In the genomic region with DNA sequence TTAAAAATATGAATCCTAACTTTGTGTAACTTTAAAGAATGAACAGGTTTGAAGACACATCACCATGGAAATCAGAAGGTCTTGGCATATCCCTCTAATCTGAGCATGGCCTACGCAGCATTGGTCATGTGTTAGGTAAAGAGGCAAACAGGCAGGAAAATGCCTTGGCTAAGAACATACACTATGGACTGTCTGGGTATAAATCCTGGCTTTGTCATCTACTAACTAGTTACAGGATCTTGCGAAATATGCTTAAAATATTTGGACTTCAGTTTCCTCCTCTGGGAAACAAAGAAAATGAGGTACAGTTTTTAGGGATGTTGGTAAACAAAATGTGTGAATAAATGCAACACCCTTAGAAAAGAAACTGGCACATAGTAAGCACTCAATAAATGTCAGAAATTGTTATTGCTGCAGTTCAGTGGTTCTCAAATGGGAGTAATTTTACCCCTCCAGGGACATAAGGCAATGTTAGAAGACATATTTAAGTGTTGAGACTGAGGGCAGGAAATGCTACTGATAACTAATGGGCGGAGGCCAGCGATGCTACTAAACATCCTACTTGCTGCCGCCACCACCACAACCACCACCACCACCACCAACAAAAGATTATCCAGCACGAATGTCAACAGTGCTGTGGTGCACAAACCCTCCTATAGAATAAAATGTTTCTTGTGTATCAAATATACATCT, we compare ENCODE assay signal across 12 cellular contexts.
"Had no signal": no experiment of that assay in that cellular context is flagged by ENCODE, and none has a peak within 500 bp of the region (broad histone marks: within the 10 kb centered on the region; RNA-seq: fewer than 3 reads in every experiment).

No MANE protein-coding gene starts in this region.

- H3K27ac ChIP-seq: colonic mucosa, heart left ventricle, lower lobe of right lung, sigmoid colon, thoracic aorta, upper lobe of right lung had no signal

- H3K27me3 ChIP-seq: colonic mucosa, heart left ventricle, sigmoid colon, upper lobe of right lung had no signal

- DNase-seq: activated CD4-positive, alpha-beta T cell treated with anti-CD3 and anti-CD28 coated beads, Interleukin-2, amount 50 U/mL, for 1 hour; activated naive CD4-positive, alpha-beta T cell; activated naive CD8-positive, alpha-beta T cell treated with anti-CD3 and anti-CD28 coated beads, Interleukin-2, amount 10 ng/mL, durations not matched to agents 7 days and 5 days; aorta; colonic mucosa; heart left ventricle; left colon; lower lobe of right lung; sigmoid colon; T-helper 9 cell; upper lobe of right lung had no signal

- H3K4me3 ChIP-seq: colonic mucosa, heart left ventricle, lower lobe of right lung, sigmoid colon, thoracic aorta, upper lobe of right lung had no signal

- H3K9me3 ChIP-seq: colonic mucosa, heart left ventricle, lower lobe of right lung, sigmoid colon, thoracic aorta, upper lobe of right lung had no signal

- H3K36me3 ChIP-seq: colonic mucosa, heart left ventricle, lower lobe of right lung, sigmoid colon, thoracic aorta, upper lobe of right lung had no signal

- H3K4me1 ChIP-seq: colonic mucosa, heart left ventricle, lower lobe of right lung, sigmoid colon, upper lobe of right lung had no signal
